ENCODE assay signal across 19 cellular contexts in genomic region chr3:6392123-6392522, GRCh38.
DNase-seq lines count a peak whose midpoint lies in the region; ATAC-seq and TF ChIP-seq lines count a peak whose summit lies in the region.
"Had no signal": no experiment of that assay in that cellular context is flagged by ENCODE, and none has a peak within 500 bp of the region (broad histone marks: within the 10 kb centered on the region; RNA-seq: fewer than 3 reads in every experiment).

No MANE protein-coding gene starts in this region.

- TF ChIP-seq CTCF in 22Rv1 (IDR thresholded peaks at IDR 0.05) (peak; percentile 22; the same call in 1 of the 2 replicates), LNCaP clone FGC (IDR thresholded peaks at IDR 0.05; ENCODE audit: control insufficient read depth, extremely low read depth, insufficient read depth) (peak; percentile 39), VCaP (conservative IDR thresholded peaks at IDR 0.05) (peak; percentile 82)

- H3K27ac ChIP-seq in 22Rv1 (no peak overlapping the region), VCaP (no peak overlapping the region)
- H3K27ac ChIP-seq: HL-60, PC-9, RWPE1 had no signal

- H3K4me3 ChIP-seq in LNCaP clone FGC (ENCODE audit: low read depth, low read length) = no peak overlapping the region
- H3K4me3 ChIP-seq: PC-9 had no signal

- peak; percentile 9 for DNase-seq in NCI-H2029 treated with DMSO at 0.1 percent for 48 hours (lab: John Stamatoyannopoulos, UW)
- no peak for DNase-seq in NCI-H2029 (lab: John Stamatoyannopoulos, UW)
- DNase-seq in LNCaP clone FGC (ENCODE audit: low read depth) = no peak
- DNase-seq in NCI-H345 (lab: John Stamatoyannopoulos, UW) = no peak
- no peak for DNase-seq in SIG-M5 treated with dmso at 0.1 percent for 504 hours (lab: John Stamatoyannopoulos, UW; ENCODE audit: unreplicated experiment)
- DNase-seq: CD4-positive, CD25-positive, alpha-beta regulatory T cell; COR-L47; GF-D8; NCI-H1417; NCI-H187; NCI-H526 treated with DMSO at 0.1 percent for 48 hours; PC-9; SIG-M5; T-helper 17 cell had no signal

- ATAC-seq in activated CD4-positive, CD25-positive, alpha-beta regulatory T cell treated with anti-CD3 and anti-CD28 coated beads, Interleukin-2, amount 50 U/mL, for 24 hours = no peak
- ATAC-seq: T-helper 17 cell had no signal

Comparison
In these comparisons a context has a peak if more than half of its experiments do, and no peak if none do; other contexts are left out.
1. CTCF ChIP-seq: peak in every context shown above with its lines; median percentile 82 in VCaP; 39 in LNCaP clone FGC; 22 in 22Rv1.